In the genomic region with DNA sequence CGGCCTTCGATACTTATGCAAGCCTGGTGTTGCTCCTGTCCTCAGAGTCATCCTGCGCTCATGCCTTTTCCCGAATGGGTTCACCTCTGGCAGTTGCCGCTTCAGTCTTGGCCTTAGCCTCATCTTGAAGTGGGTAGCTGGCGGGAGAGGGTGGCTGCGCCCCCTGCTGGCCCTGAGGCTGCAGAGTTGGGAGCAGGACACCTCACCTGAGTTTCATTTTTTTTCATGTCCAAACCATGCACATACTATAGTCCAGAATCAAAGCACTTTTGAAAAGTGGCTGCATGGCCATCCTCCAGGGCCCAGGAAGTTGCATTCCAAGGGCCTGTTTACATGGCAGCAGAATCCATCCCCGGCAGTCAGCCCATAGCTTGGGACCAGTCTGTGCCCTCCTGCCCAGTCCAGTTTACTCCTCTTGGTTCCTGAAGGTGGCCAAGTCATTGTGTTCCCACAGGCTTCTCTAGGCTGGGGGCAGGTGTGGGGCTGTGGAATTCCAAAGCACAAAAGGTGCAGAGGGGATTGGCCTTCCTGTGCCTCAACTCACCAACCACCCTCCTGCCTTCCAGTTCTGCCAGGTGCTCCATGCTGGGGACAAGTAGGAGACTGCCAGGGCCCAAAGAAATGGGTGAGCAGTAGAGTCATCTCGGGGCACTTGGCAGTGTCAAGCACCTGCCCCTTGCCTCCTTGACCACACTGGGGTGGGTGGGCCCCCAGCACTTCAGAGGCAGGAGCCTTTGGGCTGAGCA, we compare ENCODE assay signal across 1 cellular context.
A peak's percentile ranks its signal among the peaks of the same experiment; 100 is the strongest.
TF ChIP-seq lines count a peak whose summit lies in the region.

No MANE protein-coding gene starts in this region.

TF ChIP-seq in K562, 482 proteins besides CTCF, POLR2A, EP300 and RAD21 (continued from another document and continues in another):
- TF ChIP-seq CBX3 (IDR thresholded peaks at IDR 0.05; ENCODE audit: borderline replicate concordance in 1 of 2, low read length in 2 of 2) (peak in 1 of 2 experiments; percentile 45; a peak in 1 of 3 replicates), HNRNPLL (IDR thresholded peaks at IDR 0.05; ENCODE audit: low read depth, low read length, poor library complexity, severe bottlenecking) (peak; percentile 33), CREM (IDR thresholded peaks at IDR 0.05; ENCODE audit: low read depth) (peak; percentile 35; the same call in 1 of the 2 replicates), ZBED1 (IDR thresholded peaks at IDR 0.05) (peak; percentile 64; the same call in 1 of the 2 replicates), SMAD2 (IDR thresholded peaks at IDR 0.05; ENCODE audit: low read depth, low read length) (no peak), ZNF165 (CRISPR knock-in tag; IDR thresholded peaks at IDR 0.05; ENCODE audit: borderline replicate concordance) (0 out of 2 replicates have a peak, but pooled peaks have one; percentile 40), SMC3 (conservative IDR thresholded peaks at IDR 0.05; ENCODE audit: insufficient read depth, low read depth, low read length) (peak; percentile 99), ZNF830 (CRISPR knock-in tag; IDR thresholded peaks at IDR 0.05) (peak; percentile 5; the same call in 1 of the 2 replicates), HMG20A (CRISPR knock-in tag; conservative IDR thresholded peaks at IDR 0.05) (no peak), BHLHE40 (IDR thresholded peaks at IDR 0.05; ENCODE audit: low read length) (peak; percentile 31; the same call in 1 of the 2 replicates), ZNF586 (CRISPR knock-in tag; conservative IDR thresholded peaks at IDR 0.05) (0 out of 2 replicates have a peak, but pooled peaks have one; percentile 29), ARID2 (IDR thresholded peaks at IDR 0.05) (peak; percentile 94), FOXA1 (IDR thresholded peaks at IDR 0.05; ENCODE audit: borderline replicate concordance) (no peak), JUND (IDR thresholded peaks at IDR 0.05; ENCODE audit: borderline replicate concordance, low read depth, low read length) (peak; percentile 60; the same call in 1 of the 2 replicates), JUND (tag; IDR thresholded peaks at IDR 0.05; ENCODE audit: borderline replicate concordance, low read depth, low read length) (no peak; the same call in 2 of the 3 replicates), KAT7 (CRISPR knock-in tag; IDR thresholded peaks at IDR 0.05; ENCODE audit: borderline replicate concordance) (peak; percentile 93; the same call in 1 of the 2 replicates), CXXC5 (CRISPR knock-in tag; IDR thresholded peaks at IDR 0.05) (peak; percentile 33), GABPB1 (CRISPR knock-in tag; IDR thresholded peaks at IDR 0.05) (peak; percentile 73), TCF3 (CRISPR knock-in tag; IDR thresholded peaks at IDR 0.05) (peak; percentile 11), ZKSCAN8 (CRISPR knock-in tag; IDR thresholded peaks at IDR 0.05) (no peak), HDGF (IDR thresholded peaks at IDR 0.05) (peak; percentile 12; the same call in 1 of the 2 replicates)
- TF ChIP-seq, protein P1, sequence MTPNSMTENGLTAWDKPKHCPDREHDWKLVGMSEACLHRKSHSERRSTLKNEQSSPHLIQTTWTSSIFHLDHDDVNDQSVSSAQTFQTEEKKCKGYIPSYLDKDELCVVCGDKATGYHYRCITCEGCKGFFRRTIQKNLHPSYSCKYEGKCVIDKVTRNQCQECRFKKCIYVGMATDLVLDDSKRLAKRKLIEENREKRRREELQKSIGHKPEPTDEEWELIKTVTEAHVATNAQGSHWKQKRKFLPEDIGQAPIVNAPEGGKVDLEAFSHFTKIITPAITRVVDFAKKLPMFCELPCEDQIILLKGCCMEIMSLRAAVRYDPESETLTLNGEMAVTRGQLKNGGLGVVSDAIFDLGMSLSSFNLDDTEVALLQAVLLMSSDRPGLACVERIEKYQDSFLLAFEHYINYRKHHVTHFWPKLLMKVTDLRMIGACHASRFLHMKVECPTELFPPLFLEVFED (CRISPR knock-in tag; conservative IDR thresholded peaks at IDR 0.05), result 0 out of 2 replicates have a peak, but pooled peaks have one; percentile 35
- TF ChIP-seq, protein P2, sequence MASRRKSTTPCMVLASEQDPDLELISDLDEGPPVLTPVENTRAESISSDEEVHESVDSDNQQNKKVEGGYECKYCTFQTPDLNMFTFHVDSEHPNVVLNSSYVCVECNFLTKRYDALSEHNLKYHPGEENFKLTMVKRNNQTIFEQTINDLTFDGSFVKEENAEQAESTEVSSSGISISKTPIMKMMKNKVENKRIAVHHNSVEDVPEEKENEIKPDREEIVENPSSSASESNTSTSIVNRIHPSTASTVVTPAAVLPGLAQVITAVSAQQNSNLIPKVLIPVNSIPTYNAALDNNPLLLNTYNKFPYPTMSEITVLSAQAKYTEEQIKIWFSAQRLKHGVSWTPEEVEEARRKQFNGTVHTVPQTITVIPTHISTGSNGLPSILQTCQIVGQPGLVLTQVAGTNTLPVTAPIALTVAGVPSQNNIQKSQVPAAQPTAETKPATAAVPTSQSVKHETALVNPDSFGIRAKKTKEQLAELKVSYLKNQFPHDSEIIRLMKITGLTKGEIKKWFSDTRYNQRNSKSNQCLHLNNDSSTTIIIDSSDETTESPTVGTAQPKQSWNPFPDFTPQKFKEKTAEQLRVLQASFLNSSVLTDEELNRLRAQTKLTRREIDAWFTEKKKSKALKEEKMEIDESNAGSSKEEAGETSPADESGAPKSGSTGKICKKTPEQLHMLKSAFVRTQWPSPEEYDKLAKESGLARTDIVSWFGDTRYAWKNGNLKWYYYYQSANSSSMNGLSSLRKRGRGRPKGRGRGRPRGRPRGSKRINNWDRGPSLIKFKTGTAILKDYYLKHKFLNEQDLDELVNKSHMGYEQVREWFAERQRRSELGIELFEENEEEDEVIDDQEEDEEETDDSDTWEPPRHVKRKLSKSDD (conservative IDR thresholded peaks at IDR 0.05; ENCODE audit: low read length), result peak; percentile 60; the same call in 1 of the 2 replicates
- TF ChIP-seq, protein P3, sequence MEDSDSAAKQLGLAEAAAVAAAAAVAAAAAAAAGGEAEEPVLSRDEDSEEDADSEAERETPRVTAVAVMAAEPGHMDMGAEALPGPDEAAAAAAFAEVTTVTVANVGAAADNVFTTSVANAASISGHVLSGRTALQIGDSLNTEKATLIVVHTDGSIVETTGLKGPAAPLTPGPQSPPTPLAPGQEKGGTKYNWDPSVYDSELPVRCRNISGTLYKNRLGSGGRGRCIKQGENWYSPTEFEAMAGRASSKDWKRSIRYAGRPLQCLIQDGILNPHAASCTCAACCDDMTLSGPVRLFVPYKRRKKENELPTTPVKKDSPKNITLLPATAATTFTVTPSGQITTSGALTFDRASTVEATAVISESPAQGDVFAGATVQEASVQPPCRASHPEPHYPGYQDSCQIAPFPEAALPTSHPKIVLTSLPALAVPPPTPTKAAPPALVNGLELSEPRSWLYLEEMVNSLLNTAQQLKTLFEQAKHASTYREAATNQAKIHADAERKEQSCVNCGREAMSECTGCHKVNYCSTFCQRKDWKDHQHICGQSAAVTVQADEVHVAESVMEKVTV (CRISPR knock-in tag; IDR thresholded peaks at IDR 0.05), result peak; percentile 93
- TF ChIP-seq, protein P4, sequence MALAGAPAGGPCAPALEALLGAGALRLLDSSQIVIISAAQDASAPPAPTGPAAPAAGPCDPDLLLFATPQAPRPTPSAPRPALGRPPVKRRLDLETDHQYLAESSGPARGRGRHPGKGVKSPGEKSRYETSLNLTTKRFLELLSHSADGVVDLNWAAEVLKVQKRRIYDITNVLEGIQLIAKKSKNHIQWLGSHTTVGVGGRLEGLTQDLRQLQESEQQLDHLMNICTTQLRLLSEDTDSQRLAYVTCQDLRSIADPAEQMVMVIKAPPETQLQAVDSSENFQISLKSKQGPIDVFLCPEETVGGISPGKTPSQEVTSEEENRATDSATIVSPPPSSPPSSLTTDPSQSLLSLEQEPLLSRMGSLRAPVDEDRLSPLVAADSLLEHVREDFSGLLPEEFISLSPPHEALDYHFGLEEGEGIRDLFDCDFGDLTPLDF (CRISPR knock-in tag; IDR thresholded peaks at IDR 0.05), result peak; percentile 84; the same call in 1 of the 2 replicates
- TF ChIP-seq, protein P5, sequence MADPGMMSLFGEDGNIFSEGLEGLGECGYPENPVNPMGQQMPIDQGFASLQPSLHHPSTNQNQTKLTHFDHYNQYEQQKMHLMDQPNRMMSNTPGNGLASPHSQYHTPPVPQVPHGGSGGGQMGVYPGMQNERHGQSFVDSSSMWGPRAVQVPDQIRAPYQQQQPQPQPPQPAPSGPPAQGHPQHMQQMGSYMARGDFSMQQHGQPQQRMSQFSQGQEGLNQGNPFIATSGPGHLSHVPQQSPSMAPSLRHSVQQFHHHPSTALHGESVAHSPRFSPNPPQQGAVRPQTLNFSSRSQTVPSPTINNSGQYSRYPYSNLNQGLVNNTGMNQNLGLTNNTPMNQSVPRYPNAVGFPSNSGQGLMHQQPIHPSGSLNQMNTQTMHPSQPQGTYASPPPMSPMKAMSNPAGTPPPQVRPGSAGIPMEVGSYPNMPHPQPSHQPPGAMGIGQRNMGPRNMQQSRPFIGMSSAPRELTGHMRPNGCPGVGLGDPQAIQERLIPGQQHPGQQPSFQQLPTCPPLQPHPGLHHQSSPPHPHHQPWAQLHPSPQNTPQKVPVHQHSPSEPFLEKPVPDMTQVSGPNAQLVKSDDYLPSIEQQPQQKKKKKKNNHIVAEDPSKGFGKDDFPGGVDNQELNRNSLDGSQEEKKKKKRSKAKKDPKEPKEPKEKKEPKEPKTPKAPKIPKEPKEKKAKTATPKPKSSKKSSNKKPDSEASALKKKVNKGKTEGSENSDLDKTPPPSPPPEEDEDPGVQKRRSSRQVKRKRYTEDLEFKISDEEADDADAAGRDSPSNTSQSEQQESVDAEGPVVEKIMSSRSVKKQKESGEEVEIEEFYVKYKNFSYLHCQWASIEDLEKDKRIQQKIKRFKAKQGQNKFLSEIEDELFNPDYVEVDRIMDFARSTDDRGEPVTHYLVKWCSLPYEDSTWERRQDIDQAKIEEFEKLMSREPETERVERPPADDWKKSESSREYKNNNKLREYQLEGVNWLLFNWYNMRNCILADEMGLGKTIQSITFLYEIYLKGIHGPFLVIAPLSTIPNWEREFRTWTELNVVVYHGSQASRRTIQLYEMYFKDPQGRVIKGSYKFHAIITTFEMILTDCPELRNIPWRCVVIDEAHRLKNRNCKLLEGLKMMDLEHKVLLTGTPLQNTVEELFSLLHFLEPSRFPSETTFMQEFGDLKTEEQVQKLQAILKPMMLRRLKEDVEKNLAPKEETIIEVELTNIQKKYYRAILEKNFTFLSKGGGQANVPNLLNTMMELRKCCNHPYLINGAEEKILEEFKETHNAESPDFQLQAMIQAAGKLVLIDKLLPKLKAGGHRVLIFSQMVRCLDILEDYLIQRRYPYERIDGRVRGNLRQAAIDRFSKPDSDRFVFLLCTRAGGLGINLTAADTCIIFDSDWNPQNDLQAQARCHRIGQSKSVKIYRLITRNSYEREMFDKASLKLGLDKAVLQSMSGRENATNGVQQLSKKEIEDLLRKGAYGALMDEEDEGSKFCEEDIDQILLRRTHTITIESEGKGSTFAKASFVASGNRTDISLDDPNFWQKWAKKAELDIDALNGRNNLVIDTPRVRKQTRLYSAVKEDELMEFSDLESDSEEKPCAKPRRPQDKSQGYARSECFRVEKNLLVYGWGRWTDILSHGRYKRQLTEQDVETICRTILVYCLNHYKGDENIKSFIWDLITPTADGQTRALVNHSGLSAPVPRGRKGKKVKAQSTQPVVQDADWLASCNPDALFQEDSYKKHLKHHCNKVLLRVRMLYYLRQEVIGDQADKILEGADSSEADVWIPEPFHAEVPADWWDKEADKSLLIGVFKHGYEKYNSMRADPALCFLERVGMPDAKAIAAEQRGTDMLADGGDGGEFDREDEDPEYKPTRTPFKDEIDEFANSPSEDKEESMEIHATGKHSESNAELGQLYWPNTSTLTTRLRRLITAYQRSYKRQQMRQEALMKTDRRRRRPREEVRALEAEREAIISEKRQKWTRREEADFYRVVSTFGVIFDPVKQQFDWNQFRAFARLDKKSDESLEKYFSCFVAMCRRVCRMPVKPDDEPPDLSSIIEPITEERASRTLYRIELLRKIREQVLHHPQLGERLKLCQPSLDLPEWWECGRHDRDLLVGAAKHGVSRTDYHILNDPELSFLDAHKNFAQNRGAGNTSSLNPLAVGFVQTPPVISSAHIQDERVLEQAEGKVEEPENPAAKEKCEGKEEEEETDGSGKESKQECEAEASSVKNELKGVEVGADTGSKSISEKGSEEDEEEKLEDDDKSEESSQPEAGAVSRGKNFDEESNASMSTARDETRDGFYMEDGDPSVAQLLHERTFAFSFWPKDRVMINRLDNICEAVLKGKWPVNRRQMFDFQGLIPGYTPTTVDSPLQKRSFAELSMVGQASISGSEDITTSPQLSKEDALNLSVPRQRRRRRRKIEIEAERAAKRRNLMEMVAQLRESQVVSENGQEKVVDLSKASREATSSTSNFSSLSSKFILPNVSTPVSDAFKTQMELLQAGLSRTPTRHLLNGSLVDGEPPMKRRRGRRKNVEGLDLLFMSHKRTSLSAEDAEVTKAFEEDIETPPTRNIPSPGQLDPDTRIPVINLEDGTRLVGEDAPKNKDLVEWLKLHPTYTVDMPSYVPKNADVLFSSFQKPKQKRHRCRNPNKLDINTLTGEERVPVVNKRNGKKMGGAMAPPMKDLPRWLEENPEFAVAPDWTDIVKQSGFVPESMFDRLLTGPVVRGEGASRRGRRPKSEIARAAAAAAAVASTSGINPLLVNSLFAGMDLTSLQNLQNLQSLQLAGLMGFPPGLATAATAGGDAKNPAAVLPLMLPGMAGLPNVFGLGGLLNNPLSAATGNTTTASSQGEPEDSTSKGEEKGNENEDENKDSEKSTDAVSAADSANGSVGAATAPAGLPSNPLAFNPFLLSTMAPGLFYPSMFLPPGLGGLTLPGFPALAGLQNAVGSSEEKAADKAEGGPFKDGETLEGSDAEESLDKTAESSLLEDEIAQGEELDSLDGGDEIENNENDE (IDR thresholded peaks at IDR 0.05; ENCODE audit: low read depth, low read length), result peak; percentile 2
- TF ChIP-seq, protein P6, sequence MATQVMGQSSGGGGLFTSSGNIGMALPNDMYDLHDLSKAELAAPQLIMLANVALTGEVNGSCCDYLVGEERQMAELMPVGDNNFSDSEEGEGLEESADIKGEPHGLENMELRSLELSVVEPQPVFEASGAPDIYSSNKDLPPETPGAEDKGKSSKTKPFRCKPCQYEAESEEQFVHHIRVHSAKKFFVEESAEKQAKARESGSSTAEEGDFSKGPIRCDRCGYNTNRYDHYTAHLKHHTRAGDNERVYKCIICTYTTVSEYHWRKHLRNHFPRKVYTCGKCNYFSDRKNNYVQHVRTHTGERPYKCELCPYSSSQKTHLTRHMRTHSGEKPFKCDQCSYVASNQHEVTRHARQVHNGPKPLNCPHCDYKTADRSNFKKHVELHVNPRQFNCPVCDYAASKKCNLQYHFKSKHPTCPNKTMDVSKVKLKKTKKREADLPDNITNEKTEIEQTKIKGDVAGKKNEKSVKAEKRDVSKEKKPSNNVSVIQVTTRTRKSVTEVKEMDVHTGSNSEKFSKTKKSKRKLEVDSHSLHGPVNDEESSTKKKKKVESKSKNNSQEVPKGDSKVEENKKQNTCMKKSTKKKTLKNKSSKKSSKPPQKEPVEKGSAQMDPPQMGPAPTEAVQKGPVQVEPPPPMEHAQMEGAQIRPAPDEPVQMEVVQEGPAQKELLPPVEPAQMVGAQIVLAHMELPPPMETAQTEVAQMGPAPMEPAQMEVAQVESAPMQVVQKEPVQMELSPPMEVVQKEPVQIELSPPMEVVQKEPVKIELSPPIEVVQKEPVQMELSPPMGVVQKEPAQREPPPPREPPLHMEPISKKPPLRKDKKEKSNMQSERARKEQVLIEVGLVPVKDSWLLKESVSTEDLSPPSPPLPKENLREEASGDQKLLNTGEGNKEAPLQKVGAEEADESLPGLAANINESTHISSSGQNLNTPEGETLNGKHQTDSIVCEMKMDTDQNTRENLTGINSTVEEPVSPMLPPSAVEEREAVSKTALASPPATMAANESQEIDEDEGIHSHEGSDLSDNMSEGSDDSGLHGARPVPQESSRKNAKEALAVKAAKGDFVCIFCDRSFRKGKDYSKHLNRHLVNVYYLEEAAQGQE (CRISPR knock-in tag; IDR thresholded peaks at IDR 0.05; ENCODE audit: low read depth), result 0 out of 2 replicates have a peak, but pooled peaks have one; percentile 22
- TF ChIP-seq, protein P7, sequence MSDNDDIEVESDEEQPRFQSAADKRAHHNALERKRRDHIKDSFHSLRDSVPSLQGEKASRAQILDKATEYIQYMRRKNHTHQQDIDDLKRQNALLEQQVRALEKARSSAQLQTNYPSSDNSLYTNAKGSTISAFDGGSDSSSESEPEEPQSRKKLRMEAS (CRISPR knock-in tag; IDR thresholded peaks at IDR 0.05), result 0 out of 2 replicates have a peak, but pooled peaks have one; percentile 20
